ENCODE assay signal across 8 cellular contexts in the genomic region with DNA sequence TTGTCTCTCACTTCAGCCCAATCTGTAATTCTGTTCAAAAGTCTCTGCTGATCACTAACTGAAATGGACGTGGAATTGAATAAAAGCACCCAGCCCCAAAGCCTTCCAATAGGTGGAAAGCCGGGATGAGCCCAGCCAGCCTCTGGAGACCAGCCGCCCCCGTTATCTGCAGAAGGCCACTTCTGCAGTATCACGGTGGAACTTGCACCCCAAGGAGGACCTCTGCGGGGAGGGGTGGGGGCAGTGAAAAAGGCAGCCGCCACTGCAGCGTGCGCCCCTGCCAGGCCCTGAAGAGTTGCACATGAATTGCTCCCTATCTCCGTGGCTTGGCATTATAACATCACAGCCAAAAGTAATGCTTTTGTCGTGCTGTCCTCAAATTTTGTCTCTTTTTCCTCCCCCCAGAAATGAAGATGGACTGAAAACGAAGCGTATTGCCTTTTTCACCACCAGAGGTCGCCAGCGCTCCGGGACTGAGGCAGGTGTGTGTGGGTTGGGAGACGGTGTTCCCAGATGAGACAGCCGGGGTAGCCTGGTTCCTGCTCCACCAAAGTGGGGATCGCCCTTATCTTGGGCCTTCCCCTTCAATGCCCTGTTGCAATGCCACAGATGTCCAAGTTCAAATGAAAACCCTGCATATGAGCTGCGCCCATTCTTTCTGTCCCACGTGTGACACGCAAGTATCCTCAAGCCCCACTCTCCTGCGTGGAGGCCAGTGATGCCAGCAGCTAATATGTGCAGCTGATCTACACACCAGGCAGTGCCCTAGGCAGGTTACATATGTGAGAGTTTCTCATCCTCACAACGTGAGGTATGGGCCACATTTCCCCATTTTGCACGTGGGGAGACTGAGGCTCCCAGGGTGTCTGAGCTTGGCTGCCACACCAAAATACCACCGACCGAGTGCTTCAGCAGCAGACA.
A peak's percentile ranks its signal among the peaks of the same experiment; 100 is the strongest.
DNase-seq lines count a peak whose midpoint lies in the region; ATAC-seq, FAIRE-seq and TF ChIP-seq lines count a peak whose summit lies in the region.

No MANE protein-coding gene starts in this region.

- H3K36me3 Mint-ChIP-seq in chondrocyte (ENCODE audit: low read depth), result no peaks in the 10 kb centered on the region

- no peaks in the 10 kb centered on the region for H4K20me1 ChIP-seq in HepG2 (ENCODE audit: insufficient read depth, low read length)

- WGBS in HepG2 (ENCODE audit: low lambda C conversion rate), result 34% methylated on average over 23 of the region's 27 CpGs

- intact Hi-C loops in HepG2 (cut with micrococcal nuclease; ENCODE audit: unreplicated experiment), result loop anchor here (1.0 to 2.0 kb wide), 3 partner anchors 74 to 243 kb away; no protein-coding TSS in a partner anchor

- peaks cover 3% of the 10 kb centered on the region for H3K4me1 Mint-ChIP-seq in chondrocyte (ENCODE audit: low read depth)

- no peak overlapping the region for H3K4me3 ChIP-seq in AG04449 (ENCODE audit: low read depth, low read length)
- H3K4me3 ChIP-seq in HepG2 (replicated peaks in 1 of 3; ENCODE audit: insufficient read depth in 1 of 3, low read depth in 2 of 3, low read length in 3 of 3), result no peak overlapping the region

- H3K4me2 ChIP-seq in HepG2 (ENCODE audit: low read depth, low read length), result peak overlapping the region; percentile 6; the same call in 1 of the 2 replicates

- peak; percentile 83 for TF ChIP-seq CTCF in AG04449 (IDR thresholded peaks at IDR 0.05; ENCODE audit: insufficient read depth, low read length, missing control alignments)
- TF ChIP-seq CTCF in chondrocyte (IDR thresholded peaks at IDR 0.05), result peak; percentile 97
- TF ChIP-seq CTCF in HepG2 (CRISPR knock-in tag; IDR thresholded peaks at IDR 0.05), result peak; percentile 95

- H3K9me3 ChIP-seq in HepG2 (ENCODE audit: low read length), result no peaks in the 10 kb centered on the region

- H3K27me3 ChIP-seq in HepG2 (ENCODE audit: control insufficient read depth in 1 of 2, insufficient read depth in 2 of 2, low read length in 2 of 2), result peaks cover 9 to 61% of the 10 kb centered on the region in 2 experiments; a peak in 4 of 5 replicates

- no peaks in the 10 kb centered on the region for H3K9me3 Mint-ChIP-seq in chondrocyte (ENCODE audit: low read depth)

- CTCF ChIA-PET in AG04449 (lab: Yijun Ruan, JAX), result interaction anchor here (0.6 to 18.4 kb wide), 54 partner anchors 7 to 625 kb away, joined by 3 to 757 read pairs (median 4); a partner anchor contains a TSS
- CTCF ChIA-PET in HepG2 (lab: Yijun Ruan, JAX; ENCODE audit: low intra/inter-chr PET ratio, low total read pairs), result interaction anchor here (1.1 to 4.6 kb wide), 4 partner anchors 54 to 243 kb away, joined by 3 to 72 read pairs (median 5); no protein-coding TSS in a partner anchor

- no peaks in the 10 kb centered on the region for H3K79me2 ChIP-seq in HepG2 (ENCODE audit: insufficient read depth, low read length)

- H2AFZ ChIP-seq in HepG2 (ENCODE audit: low read length), result no peak overlapping the region

- POLR2A ChIA-PET in AG04449 (lab: Yijun Ruan, JAX), result interaction anchor here (0.8 kb wide), 1 partner anchor 237 kb away, joined by 3 read pairs; a partner anchor contains a TSS
- POLR2A ChIA-PET in HepG2 (lab: Yijun Ruan, JAX), result interaction anchor here (1.2 kb wide), 1 partner anchor 54 kb away, joined by 5 read pairs; no protein-coding TSS in a partner anchor

- FAIRE-seq in HepG2 (lab: Jason Lieb, UNC), result peak; percentile 83

- H3K36me3 ChIP-seq in HepG2 (replicated peaks in 1 of 2; ENCODE audit: control insufficient read depth in 1 of 2, insufficient read depth in 2 of 2, low read length in 2 of 2), result no peaks in the 10 kb centered on the region

- no peak overlapping the region for H3K27ac ChIP-seq in HepG2 (ENCODE audit: extremely low read length, insufficient read depth, low read length)

- TF ChIP-seq POLR2A in HepG2 (IDR thresholded peaks at IDR 0.05; ENCODE audit: insufficient read depth in 1 of 2, low read depth in 2 of 2, low read length in 2 of 2), result no peak

- H3K27me3 Mint-ChIP-seq in chondrocyte (ENCODE audit: low read depth), result no peaks in the 10 kb centered on the region

- H3K4me3 Mint-ChIP-seq in chondrocyte (ENCODE audit: unreplicated experiment), result no peak overlapping the region

- TF ChIP-seq RAD21 in HepG2 (CRISPR knock-in tag; IDR thresholded peaks at IDR 0.05), result peak; percentile 81

- BruUV-seq in HepG2 (replicated peaks; lab: Mats Ljungman, UMichigan), result no TSS peak

- ATAC-seq in GM18502 (IDR thresholded peaks at IDR 0.05; ENCODE audit: poor library complexity, unreplicated experiment) (peak; percentile 56), HepG2 (peak; percentile 78), GM21737 (IDR thresholded peaks at IDR 0.05; ENCODE audit: unreplicated experiment) (no peak)

- H3K9ac ChIP-seq in HepG2 (ENCODE audit: insufficient read depth, low read depth, low read length), result no peak overlapping the region

- no peak overlapping the region for H3K27ac Mint-ChIP-seq in chondrocyte (ENCODE audit: unreplicated experiment)

- in situ Hi-C loops in HepG2 (cut with HindIII; ENCODE audit: extremely low pct_ligation_motif_present, low pct_unique_long_range_greater_than_20kb), result loop anchor here (5.0 to 25.0 kb wide), 3 partner anchors 52 to 353 kb away; no protein-coding TSS in a partner anchor

- no peak for DNase-seq in AG04449 (ENCODE audit: low read depth, low spot score)
- peak; percentile 11 for DNase-seq in NCI-H146 treated with DMSO at 0.1 percent for 48 hours (lab: John Stamatoyannopoulos, UW; ENCODE audit: unreplicated experiment)
- DNase-seq in activated CD4-positive, alpha-beta T cell treated with anti-CD3 and anti-CD28 coated beads for 48 hours, result peak; percentile 82
- no peak for DNase-seq in chondrocyte (ENCODE audit: low spot score)
- peak; percentile 53 for DNase-seq in HepG2 (ENCODE audit: low spot score)
- peak; percentile 20 to 67 (median 36) for DNase-seq in stimulated activated CD4-positive, alpha-beta T cell treated with anti-CD3 and anti-CD28 coated beads, TNF-alpha, amount 100 ng/mL, for 1 hour (ENCODE audit: low read depth in 3 of 3, low spot score in 1 of 3)

- TF ChIP-seq EP300 in HepG2 (IDR thresholded peaks at IDR 0.05; ENCODE audit: low read depth in 2 of 2, low read length in 2 of 2) (no peak), HepG2 (CRISPR knock-in tag; IDR thresholded peaks at IDR 0.05; ENCODE audit: borderline replicate concordance) (no peak)

- H3K4me1 ChIP-seq in HepG2 (ENCODE audit: insufficient read depth, low read length), result peaks cover 20% of the 10 kb centered on the region

TF ChIP-seq in HepG2, 621 proteins besides CTCF, POLR2A, EP300 and RAD21 (continues in another document):
- TF ChIP-seq THAP11 (CRISPR knock-in tag; IDR thresholded peaks at IDR 0.05) (0 out of 2 replicates have a peak, but pooled peaks have one; percentile 26), SIN3B (IDR thresholded peaks at IDR 0.05; ENCODE audit: low read length) (0 out of 2 replicates have a peak, but pooled peaks have one; percentile 20), HHEX (CRISPR knock-in tag; IDR thresholded peaks at IDR 0.05) (0 out of 2 replicates have a peak, but pooled peaks have one; percentile 4), SMC3 (IDR thresholded peaks at IDR 0.05; ENCODE audit: low read length) (peak; percentile 91)
- TF ChIP-seq, protein P1, sequence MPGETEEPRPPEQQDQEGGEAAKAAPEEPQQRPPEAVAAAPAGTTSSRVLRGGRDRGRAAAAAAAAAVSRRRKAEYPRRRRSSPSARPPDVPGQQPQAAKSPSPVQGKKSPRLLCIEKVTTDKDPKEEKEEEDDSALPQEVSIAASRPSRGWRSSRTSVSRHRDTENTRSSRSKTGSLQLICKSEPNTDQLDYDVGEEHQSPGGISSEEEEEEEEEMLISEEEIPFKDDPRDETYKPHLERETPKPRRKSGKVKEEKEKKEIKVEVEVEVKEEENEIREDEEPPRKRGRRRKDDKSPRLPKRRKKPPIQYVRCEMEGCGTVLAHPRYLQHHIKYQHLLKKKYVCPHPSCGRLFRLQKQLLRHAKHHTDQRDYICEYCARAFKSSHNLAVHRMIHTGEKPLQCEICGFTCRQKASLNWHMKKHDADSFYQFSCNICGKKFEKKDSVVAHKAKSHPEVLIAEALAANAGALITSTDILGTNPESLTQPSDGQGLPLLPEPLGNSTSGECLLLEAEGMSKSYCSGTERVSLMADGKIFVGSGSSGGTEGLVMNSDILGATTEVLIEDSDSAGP (CRISPR knock-in tag; IDR thresholded peaks at IDR 0.05; ENCODE audit: borderline replicate concordance), result peak; percentile 21; the same call in 1 of the 2 replicates
- TF ChIP-seq, protein P2, sequence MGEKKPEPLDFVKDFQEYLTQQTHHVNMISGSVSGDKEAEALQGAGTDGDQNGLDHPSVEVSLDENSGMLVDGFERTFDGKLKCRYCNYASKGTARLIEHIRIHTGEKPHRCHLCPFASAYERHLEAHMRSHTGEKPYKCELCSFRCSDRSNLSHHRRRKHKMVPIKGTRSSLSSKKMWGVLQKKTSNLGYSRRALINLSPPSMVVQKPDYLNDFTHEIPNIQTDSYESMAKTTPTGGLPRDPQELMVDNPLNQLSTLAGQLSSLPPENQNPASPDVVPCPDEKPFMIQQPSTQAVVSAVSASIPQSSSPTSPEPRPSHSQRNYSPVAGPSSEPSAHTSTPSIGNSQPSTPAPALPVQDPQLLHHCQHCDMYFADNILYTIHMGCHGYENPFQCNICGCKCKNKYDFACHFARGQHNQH (CRISPR knock-in tag; IDR thresholded peaks at IDR 0.05), result peak; percentile 20; the same call in 1 of the 2 replicates

Comparison
In these comparisons a context has a peak if more than half of its experiments do, and no peak if none do; other contexts are left out.
1. DNase-seq: peak in NCI-H146 treated with DMSO at 0.1 percent for 48 hours (single experiment), activated CD4-positive, alpha-beta T cell treated with anti-CD3 and anti-CD28 coated beads for 48 hours (single experiment), HepG2 (single experiment) and stimulated activated CD4-positive, alpha-beta T cell treated with anti-CD3 and anti-CD28 coated beads, TNF-alpha, amount 100 ng/mL, for 1 hour (3 of 3); none in AG04449 (single experiment) and chondrocyte (single experiment).
2. Peak in every context shown above with its lines, with median percentiles within 50 percentile points of each other: CTCF ChIP-seq.